Comparison of ENCODE assay signal across 20 cellular contexts in genomic region chr19:7267792-7268736, GRCh38. TPM values are rescaled to one million over a fixed set of nuclear protein-coding genes. Genes with fewer than 3 reads are reported as not detected.
A peak's percentile ranks its signal among the peaks of the same experiment; 100 is the strongest.
DNase-seq lines count a peak whose midpoint lies in the region; ATAC-seq, FAIRE-seq and TF ChIP-seq lines count a peak whose summit lies in the region.
"Had no signal": no experiment of that assay in that cellular context is flagged by ENCODE, and none has a peak within 500 bp of the region (broad histone marks: within the 10 kb centered on the region; RNA-seq: fewer than 3 reads in every experiment).

No MANE protein-coding gene starts in this region.

- H3K27me3 ChIP-seq in mammary epithelial cell (ENCODE audit: insufficient read depth, low read length) (no peaks in the 10 kb centered on the region), HepG2 (ENCODE audit: control insufficient read depth in 1 of 2, insufficient read depth in 2 of 2, low read length in 2 of 2) (no peaks in the 10 kb centered on the region)
- no peaks in the 10 kb centered on the region for H3K27me3 ChIP-seq in CD4-positive, alpha-beta T cell (ENCODE audit: control insufficient read depth, insufficient read depth, low read length)
- H3K27me3 ChIP-seq: MG63, testis had no signal

- BruUV-seq in MCF 10A (replicated peaks; lab: Mats Ljungman, UMichigan) (no TSS peak), mammary epithelial cell (replicated peaks; lab: Mats Ljungman, UMichigan) (no TSS peak), HepG2 (replicated peaks; lab: Mats Ljungman, UMichigan) (no TSS peak)

- TF ChIP-seq RAD21 in HepG2 (CRISPR knock-in tag; IDR thresholded peaks at IDR 0.05) = no peak

- ATAC-seq in HepG2 = no peak
- ATAC-seq in CD4-positive, alpha-beta T cell (ENCODE audit: poor library complexity) = no peak
- ATAC-seq: A549, GM12878, GM23338 had no signal

- H3K9ac ChIP-seq in mammary epithelial cell (ENCODE audit: insufficient read depth, low read length) (no peak overlapping the region), HepG2 (ENCODE audit: insufficient read depth, low read depth, low read length) (no peak overlapping the region)
- H3K9ac ChIP-seq: SK-N-SH had no signal

- H3K36me3 ChIP-seq in mammary epithelial cell (ENCODE audit: insufficient read depth, low read length) (no peaks in the 10 kb centered on the region), HepG2 (replicated peaks in 1 of 2; ENCODE audit: control insufficient read depth in 1 of 2, insufficient read depth in 2 of 2, low read length in 2 of 2) (peaks cover 4 to 34% of the 10 kb centered on the region in 2 experiments)

- intact Hi-C loops in MCF 10A (cut with micrococcal nuclease) (no loop called here), mammary epithelial cell (cut with micrococcal nuclease) (no loop called here), HepG2 (cut with micrococcal nuclease; ENCODE audit: unreplicated experiment) (no loop called here)
- intact Hi-C loops in CD4-positive, alpha-beta T cell (cut with DNase I, micrococcal nuclease) = no loop called here

- H3K27ac Mint-ChIP-seq in MCF 10A (ENCODE audit: low read depth, unreplicated experiment) = peak overlapping the region; percentile 49
- no peak overlapping the region for H3K27ac Mint-ChIP-seq in CD4-positive, alpha-beta T cell
- H3K27ac Mint-ChIP-seq: activated CD4-positive, alpha-beta memory T cell treated with anti-CD3 and anti-CD28 coated beads, Interleukin-2, amount 10 ng/mL, durations not matched to agents 7 days and 5 days; GM23338 had no signal

- DNase-seq in MCF 10A (ENCODE audit: unreplicated experiment) (no peak), mammary epithelial cell (no peak), SIG-M5 (lab: John Stamatoyannopoulos, UW) (peak; percentile 91), HepG2 (ENCODE audit: low spot score) (no peak), ureter (ENCODE audit: low spot score) (peak; percentile 48), NCI-H526 treated with DMSO at 0.1 percent for 48 hours (lab: John Stamatoyannopoulos, UW) (no peak)
- no peak for DNase-seq in CD4-positive, alpha-beta T cell
- DNase-seq in effector CD4-positive, alpha-beta T cell = no peak
- DNase-seq: activated CD4-positive, alpha-beta memory T cell treated with anti-CD3 and anti-CD28 coated beads, Interleukin-2, amount 10 ng/mL, durations not matched to agents 7 days and 5 days; mesenchymal stem cell; MG63; SK-N-SH; stimulated activated CD4-positive, alpha-beta T cell treated with anti-CD3 and anti-CD28 coated beads, Interleukin-4, amount 100 ng/mL, for 1 hour; stimulated activated CD8-positive, alpha-beta memory T cell treated with anti-CD3 and anti-CD28 coated beads, Interleukin-4, amount 100 ng/mL, for 48 hours; testis had no signal

- H4K20me1 ChIP-seq in mammary epithelial cell (ENCODE audit: insufficient read depth, low read length) = no peaks in the 10 kb centered on the region
- peaks cover 34% of the 10 kb centered on the region for H4K20me1 ChIP-seq in HepG2 (ENCODE audit: insufficient read depth, low read length)

- POLR2A ChIA-PET in MCF 10A (lab: Yijun Ruan, JAX) (interaction anchor here (0.6 to 0.7 kb wide), 2 partner anchors 30 to 84 kb away, joined by 3 to 4 read pairs; no protein-coding TSS in a partner anchor), HepG2 (lab: Yijun Ruan, JAX) (no interaction called here)
- POLR2A ChIA-PET in CD4-positive, alpha-beta T cell (lab: Charles Lee) = no interaction called here

- no peak overlapping the region for H3K4me3 Mint-ChIP-seq in MCF 10A (ENCODE audit: unreplicated experiment)
- no peak overlapping the region for H3K4me3 Mint-ChIP-seq in CD4-positive, alpha-beta T cell
- H3K4me3 Mint-ChIP-seq: activated CD4-positive, alpha-beta memory T cell treated with anti-CD3 and anti-CD28 coated beads, Interleukin-2, amount 10 ng/mL, durations not matched to agents 7 days and 5 days; GM23338 had no signal

- H3K9me3 Mint-ChIP-seq in MCF 10A (ENCODE audit: unreplicated experiment) = no peaks in the 10 kb centered on the region
- no peaks in the 10 kb centered on the region for H3K9me3 Mint-ChIP-seq in CD4-positive, alpha-beta T cell
- H3K9me3 Mint-ChIP-seq: activated CD4-positive, alpha-beta memory T cell treated with anti-CD3 and anti-CD28 coated beads, Interleukin-2, amount 10 ng/mL, durations not matched to agents 7 days and 5 days; GM23338 had no signal

- WGBS in mammary epithelial cell (ENCODE audit: low coverage, missing lambda C conversion rate) = 91% methylated on average over 22 of the region's 22 CpGs
- WGBS in HepG2 (ENCODE audit: low lambda C conversion rate) = 91% methylated on average over 22 of the region's 22 CpGs

- H3K4me3 ChIP-seq in mammary epithelial cell (replicated peaks in 1 of 3; ENCODE audit: insufficient read depth in 1 of 3, low read depth in 2 of 3, low read length in 3 of 3) (no peak overlapping the region), HepG2 (replicated peaks in 1 of 3; ENCODE audit: insufficient read depth in 1 of 3, low read depth in 2 of 3, low read length in 3 of 3) (no peak overlapping the region)
- H3K4me3 ChIP-seq: A549, GM12878, GM23338, MG63 had no signal

- no peak for FAIRE-seq in HepG2 (lab: Jason Lieb, UNC)
- FAIRE-seq: A549, frontal cortex, GM12878, TTC549 had no signal

- CTCF ChIA-PET in MCF 10A (lab: Yijun Ruan, JAX) = interaction anchor here (0.6 kb wide), 1 partner anchor 72 kb away, joined by 3 read pairs; no protein-coding TSS in a partner anchor
- CTCF ChIA-PET in mammary epithelial cell (lab: Charles Lee; ENCODE audit: low non-redundant PET) = no interaction called here
- CTCF ChIA-PET in HepG2 (lab: Yijun Ruan, JAX; ENCODE audit: low intra/inter-chr PET ratio, low total read pairs) = no interaction called here
- CTCF ChIA-PET in CD4-positive, alpha-beta T cell (lab: Charles Lee) = no interaction called here

- H2AFZ ChIP-seq in mammary epithelial cell (ENCODE audit: low read depth, low read length) = no peak overlapping the region
- H2AFZ ChIP-seq in HepG2 (ENCODE audit: low read length) = no peak overlapping the region
- H2AFZ ChIP-seq: GM23338 had no signal

- TF ChIP-seq POLR2A in HepG2 (IDR thresholded peaks at IDR 0.05; ENCODE audit: insufficient read depth in 1 of 2, low read depth in 2 of 2, low read length in 2 of 2) = no peak

- in situ Hi-C loops in mammary epithelial cell (cut with MboI; ENCODE audit: low sequenced_read_pairs in 2 of 2) (no loop called here), HepG2 (cut with HindIII; ENCODE audit: extremely low pct_ligation_motif_present, low pct_unique_long_range_greater_than_20kb) (no loop called here)

- H3K4me1 ChIP-seq in mammary epithelial cell (ENCODE audit: insufficient read depth, low read length) (no peaks in the 10 kb centered on the region), HepG2 (ENCODE audit: insufficient read depth, low read length) (peaks cover 16% of the 10 kb centered on the region)
- H3K4me1 ChIP-seq: A549 had no signal

- TF ChIP-seq EP300 in HepG2 (IDR thresholded peaks at IDR 0.05; ENCODE audit: low read depth in 2 of 2, low read length in 2 of 2) (no peak), HepG2 (CRISPR knock-in tag; IDR thresholded peaks at IDR 0.05; ENCODE audit: borderline replicate concordance) (no peak)

- H3K79me2 ChIP-seq in mammary epithelial cell (ENCODE audit: insufficient read depth, low read length) (no peaks in the 10 kb centered on the region), HepG2 (ENCODE audit: insufficient read depth, low read length) (peaks cover 43% of the 10 kb centered on the region)

- H3K9me3 ChIP-seq in mammary epithelial cell (replicated peaks; ENCODE audit: insufficient read depth, low read length) (peaks cover 5% of the 10 kb centered on the region), HepG2 (ENCODE audit: low read length) (no peaks in the 10 kb centered on the region)
- no peaks in the 10 kb centered on the region for H3K9me3 ChIP-seq in CD4-positive, alpha-beta T cell (ENCODE audit: control insufficient read depth, low read length)
- H3K9me3 ChIP-seq: A549, MG63, SK-N-SH, testis had no signal

- H3K36me3 Mint-ChIP-seq in MCF 10A (ENCODE audit: insufficient read depth, unreplicated experiment) = peaks cover 15% of the 10 kb centered on the region
- H3K36me3 Mint-ChIP-seq in CD4-positive, alpha-beta T cell (ENCODE audit: low read depth) = peaks cover 7% of the 10 kb centered on the region

- no peaks in the 10 kb centered on the region for H3K27me3 Mint-ChIP-seq in MCF 10A (ENCODE audit: insufficient read depth, unreplicated experiment)
- no peaks in the 10 kb centered on the region for H3K27me3 Mint-ChIP-seq in CD4-positive, alpha-beta T cell
- H3K27me3 Mint-ChIP-seq: activated CD4-positive, alpha-beta memory T cell treated with anti-CD3 and anti-CD28 coated beads, Interleukin-2, amount 10 ng/mL, durations not matched to agents 7 days and 5 days had no signal

- dilution Hi-C loops in mammary epithelial cell (cut with HindIII; ENCODE audit: low sequenced_read_pairs) = loop anchor here (5.0 to 10.0 kb wide), 3 partner anchors 67 to 447 kb away; no protein-coding TSS in a partner anchor

- peaks cover 14% of the 10 kb centered on the region for H3K4me1 Mint-ChIP-seq in MCF 10A (ENCODE audit: insufficient read depth, unreplicated experiment)
- H3K4me1 Mint-ChIP-seq in CD4-positive, alpha-beta T cell (ENCODE audit: low read depth) = no peaks in the 10 kb centered on the region
- H3K4me1 Mint-ChIP-seq: activated CD4-positive, alpha-beta memory T cell treated with anti-CD3 and anti-CD28 coated beads, Interleukin-2, amount 10 ng/mL, durations not matched to agents 7 days and 5 days had no signal

- no peak for TF ChIP-seq CTCF in MCF 10A (IDR thresholded peaks at IDR 0.05; ENCODE audit: unreplicated experiment)
- no peak for TF ChIP-seq CTCF in mammary epithelial cell (conservative IDR thresholded peaks at IDR 0.05 in 1 of 2, IDR thresholded peaks at IDR 0.05 in 1 of 2; ENCODE audit: extremely low read depth in 1 of 2, insufficient read depth in 1 of 2, low read depth in 1 of 2, low read length in 2 of 2)
- TF ChIP-seq CTCF in HepG2 (CRISPR knock-in tag; IDR thresholded peaks at IDR 0.05) = no peak
- TF ChIP-seq CTCF in CD4-positive, alpha-beta T cell (IDR thresholded peaks at IDR 0.05) = no peak

- H3K4me2 ChIP-seq in mammary epithelial cell (ENCODE audit: insufficient read depth, low read depth, low read length) (no peak overlapping the region), HepG2 (ENCODE audit: low read depth, low read length) (no peak overlapping the region)
- H3K4me2 ChIP-seq: A549, GM23338, SK-N-SH had no signal

- H3K27ac ChIP-seq in mammary epithelial cell (ENCODE audit: insufficient read depth, low read depth, low read length) (no peak overlapping the region), HepG2 (ENCODE audit: extremely low read length, insufficient read depth, low read length) (no peak overlapping the region)
- H3K27ac ChIP-seq in CD4-positive, alpha-beta T cell (ENCODE audit: low read depth, low read length) = no peak overlapping the region
- H3K27ac ChIP-seq: A549, testis had no signal

RNA-seq across cellular contexts. Expression of gene INSR, which starts 26.1 kb away (rescaled TPM):
- total RNA-seq in MCF 10A (2022) = 8.8 and 11.8 TPM in 2 replicates
- total RNA-seq in mammary epithelial cell = 10 to 100 TPM in 1 of 2 donors, 1 to 10 TPM in 1; 9.3 to 20.7 TPM
- 1.2 TPM for polyA plus RNA-seq in mammary epithelial cell
- polyA minus RNA-seq in mammary epithelial cell = 3.6 TPM
- 13.6 and 24.2 TPM in 2 replicates for total RNA-seq in HepG2 (2016; rRNA removed; fragmentation: Illumina TruSeq; extraction: Trizol)
- total RNA-seq in HepG2 (2016; cell fraction: cytosol; rRNA removed; fragmentation: Illumina TruSeq; extraction: Trizol; ENCODE audit: low read depth) = 3.7 and 4.3 TPM in 2 replicates
- total RNA-seq in HepG2 (2016; cell fraction: insoluble cytoplasmic fraction; rRNA removed; fragmentation: Illumina TruSeq; extraction: Trizol) = 10.6 and 24.2 TPM in 2 replicates
- 5.3 and 5.7 TPM in 2 replicates for total RNA-seq in HepG2 (2016; cell fraction: membrane; rRNA removed; fragmentation: Illumina TruSeq; extraction: Trizol)
- total RNA-seq in HepG2 (2016; cell fraction: nucleus; rRNA removed; fragmentation: Illumina TruSeq; extraction: Trizol) = 32.3 TPM in 2 replicates
- polyA plus RNA-seq in HepG2 (2011; rRNA removed) = 25.7 and 29.8 TPM in 2 replicates
- polyA plus RNA-seq in HepG2 (2011; cell fraction: cytosol; rRNA removed) = 12.7 and 15.7 TPM in 2 replicates
- 46.8 and 48.9 TPM in 2 replicates for polyA plus RNA-seq in HepG2 (2011; cell fraction: nucleus; rRNA removed)
- polyA plus RNA-seq in HepG2 (2012) = 33.3 and 35.1 TPM in 2 replicates
- polyA plus RNA-seq in HepG2 (2016; cell fraction: cytosol; fragmentation: Illumina TruSeq; extraction: Trizol; ENCODE audit: low read depth) = 0.49 and 0.50 TPM in 2 replicates
- 5.1 and 6.7 TPM in 2 replicates for polyA plus RNA-seq in HepG2 (2016; cell fraction: insoluble cytoplasmic fraction; fragmentation: Illumina TruSeq; extraction: Trizol; ENCODE audit: low read depth)
- 1.0 and 1.2 TPM in 2 replicates for polyA plus RNA-seq in HepG2 (2016; cell fraction: membrane; fragmentation: Illumina TruSeq; extraction: Trizol; ENCODE audit: low read depth)
- 27.7 and 30.4 TPM in 2 replicates for polyA plus RNA-seq in HepG2 (2016; cell fraction: nucleus; fragmentation: Illumina TruSeq; extraction: Trizol; ENCODE audit: insufficient read depth, low read depth)
- 33.9 and 244 TPM in 2 replicates for polyA minus RNA-seq in HepG2 (2011; rRNA and poly(A)+ RNA removed; ENCODE audit: low replicate concordance)
- 55.0 and 72.8 TPM in 2 replicates for polyA minus RNA-seq in HepG2 (2011; cell fraction: cytosol; rRNA and poly(A)+ RNA removed)
- polyA minus RNA-seq in HepG2 (2011; cell fraction: nucleus; rRNA and poly(A)+ RNA removed) = 105 and 154 TPM in 2 replicates
- 78.9 TPM for total RNA-seq in ureter
- 1 to 10 TPM; 1.8 to 3.0 TPM for total RNA-seq in CD4-positive, alpha-beta T cell

Comparison
In these comparisons a context has a peak if more than half of its experiments do, and no peak if none do; other contexts are left out.
1. DNase-seq: peak in SIG-M5 (single experiment) and ureter (single experiment); none in MCF 10A (single experiment), mammary epithelial cell (single experiment), HepG2 (single experiment), CD4-positive, alpha-beta T cell (0 of 10), NCI-H526 treated with DMSO at 0.1 percent for 48 hours (single experiment) and effector CD4-positive, alpha-beta T cell (single experiment).